ENCODE assay signal across 32 cellular contexts in the genomic region with DNA sequence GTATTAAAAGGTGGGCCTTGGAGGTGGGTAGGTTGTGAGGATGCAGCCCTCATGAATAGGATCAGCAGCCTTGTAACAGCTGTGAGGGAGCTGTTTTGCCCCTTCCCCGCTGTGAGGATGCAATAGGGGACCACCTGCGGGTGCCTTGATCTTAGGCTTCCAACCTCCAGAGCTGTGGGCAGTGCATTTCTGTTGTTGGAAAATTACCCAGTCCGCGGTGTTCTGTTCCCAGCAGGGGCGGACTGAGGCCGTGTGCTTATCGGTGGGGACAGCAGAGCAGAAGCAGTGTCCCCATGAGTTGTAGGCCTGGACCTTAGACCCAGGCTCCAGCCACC. TPM values are rescaled to one million over a fixed set of nuclear protein-coding genes. Genes with fewer than 3 reads are reported as not detected.
DNase-seq lines count a peak whose midpoint lies in the region; TF ChIP-seq lines count a peak whose summit lies in the region.
"Had no signal": no experiment of that assay in that cellular context is flagged by ENCODE, and none has a peak within 500 bp of the region (broad histone marks: within the 10 kb centered on the region; RNA-seq: fewer than 3 reads in every experiment).

No MANE protein-coding gene starts in this region.

- peaks cover 7% of the 10 kb centered on the region for H3K4me1 Mint-ChIP-seq in activated T-cell treated with anti-CD3 and anti-CD28 coated beads, Interleukin-2, amount 50 U/mL, for 24 hours (ENCODE audit: low read depth)
- H3K4me1 Mint-ChIP-seq in endodermal cell = peaks cover 32% of the 10 kb centered on the region
- H3K4me1 Mint-ChIP-seq: B cell had no signal

- no peak overlapping the region for H3K4me3 ChIP-seq in endodermal cell (ENCODE audit: low read length)
- H3K4me3 ChIP-seq: GM23248, HAP-1, K562, PC-9, SJCRH30 had no signal

- no peak overlapping the region for H3K4me3 Mint-ChIP-seq in activated T-cell treated with anti-CD3 and anti-CD28 coated beads, Interleukin-2, amount 50 U/mL, for 24 hours
- H3K4me3 Mint-ChIP-seq in endodermal cell = no peak overlapping the region
- H3K4me3 Mint-ChIP-seq: B cell; CD8-positive, alpha-beta T cell had no signal

- WGBS in endodermal cell (ENCODE audit: insufficient coverage in 1 of 2, insufficient read length in 1 of 2), 2 experiments = 78 to 89% methylated on average over 6 to 7 of the region's 7 CpGs

- TF ChIP-seq CTCF in endodermal cell (conservative IDR thresholded peaks at IDR 0.05) = no peak

- no peak for DNase-seq in activated T-cell treated with anti-CD3 and anti-CD28 coated beads, Interleukin-2, amount 50 U/mL, for 24 hours
- DNase-seq in activated T-cell treated with anti-CD3 and anti-CD28 coated beads for 4 hours = no peak
- DNase-seq in endodermal cell = peak; percentile 64
- DNase-seq in superior temporal gyrus (ENCODE audit: extremely low spot score) = peak; percentile 13
- no peak for DNase-seq in SW480 (ENCODE audit: low spot score)
- no peak for DNase-seq in activated CD4-positive, CD25-positive, alpha-beta regulatory T cell (lab: John Stamatoyannopoulos, UW)
- DNase-seq in GM19240 (ENCODE audit: insufficient read length, low spot score) = no peak
- DNase-seq: Caco-2; CD8-positive, alpha-beta T cell; DND-41; GM23248; Kasumi-1; NCI-H1092 treated with DMSO at 0.1 percent for 48 hours; NCI-H1436; NCI-H1930; NCI-H2107; NCI-H524; NCI-H82; NK-92 treated with Interleukin-12 subunit alpha and Interleukin-12 subunit beta, amount 100 ng/mL, for 24 hours; PC-9; SJCRH30 had no signal

- no peaks in the 10 kb centered on the region for H3K9me3 Mint-ChIP-seq in activated T-cell treated with anti-CD3 and anti-CD28 coated beads, Interleukin-2, amount 50 U/mL, for 24 hours
- H3K9me3 Mint-ChIP-seq in endodermal cell = no peaks in the 10 kb centered on the region
- H3K9me3 Mint-ChIP-seq: CD8-positive, alpha-beta T cell had no signal

- no peaks in the 10 kb centered on the region for H3K27me3 ChIP-seq in endodermal cell (ENCODE audit: control insufficient read depth, insufficient read depth, low read length, poor library complexity, severe bottlenecking)
- H3K27me3 ChIP-seq: SJCRH30 had no signal

- peak overlapping the region; percentile 6 for H3K27ac ChIP-seq in angular gyrus (ENCODE audit: low read depth, low read length)
- no peak overlapping the region for H3K27ac ChIP-seq in endodermal cell (ENCODE audit: low read depth, low read length)
- H3K27ac ChIP-seq: 22Rv1, C4-2B, GM23248, HL-60, PC-9, SJCRH30 had no signal

- H3K36me3 Mint-ChIP-seq in activated T-cell treated with anti-CD3 and anti-CD28 coated beads, Interleukin-2, amount 50 U/mL, for 24 hours (ENCODE audit: low read depth) = peaks cover 83% of the 10 kb centered on the region
- peaks cover 31% of the 10 kb centered on the region for H3K36me3 Mint-ChIP-seq in endodermal cell (ENCODE audit: low read depth)

- H3K27me3 Mint-ChIP-seq in activated T-cell treated with anti-CD3 and anti-CD28 coated beads, Interleukin-2, amount 50 U/mL, for 24 hours = no peaks in the 10 kb centered on the region
- H3K27me3 Mint-ChIP-seq in endodermal cell (ENCODE audit: insufficient read depth) = no peaks in the 10 kb centered on the region
- H3K27me3 Mint-ChIP-seq: B cell had no signal

- peaks cover 6% of the 10 kb centered on the region for H3K4me1 ChIP-seq in endodermal cell (ENCODE audit: control insufficient read depth, insufficient read depth, low read length)
- H3K4me1 ChIP-seq: Caco-2, HAP-1 had no signal

- no peak overlapping the region for H3K9ac ChIP-seq in endodermal cell (ENCODE audit: extremely low read depth, low read length, poor library complexity, severe bottlenecking)
- H3K9ac ChIP-seq: GM23248 had no signal

- peaks cover 26% of the 10 kb centered on the region for H3K36me3 ChIP-seq in endodermal cell (ENCODE audit: control insufficient read depth, insufficient read depth, low read length)

- H3K9me3 ChIP-seq in endodermal cell (ENCODE audit: control insufficient read depth, low read length) = no peaks in the 10 kb centered on the region
- H3K9me3 ChIP-seq: Caco-2, HAP-1, SJCRH30 had no signal

- H3K27ac Mint-ChIP-seq in activated T-cell treated with anti-CD3 and anti-CD28 coated beads, Interleukin-2, amount 50 U/mL, for 24 hours = peak overlapping the region; percentile 29
- peak overlapping the region; percentile 46 for H3K27ac Mint-ChIP-seq in endodermal cell
- H3K27ac Mint-ChIP-seq: B cell; CD8-positive, alpha-beta T cell had no signal

RNA-seq across cellular contexts. Expression of gene TEX29, which starts 54.8 kb away (rescaled TPM):
- under 1 TPM in 1 of 2 donors, not detected in 1; 0.69 TPM for total RNA-seq in endodermal cell
- polyA plus RNA-seq in endodermal cell (2013, experiment 1 of 2) = 0.43 TPM
- not detected for polyA plus RNA-seq in endodermal cell (2013, experiment 2 of 2)
- total RNA-seq: Caco-2, GM23248, HT-29, K562, M059J, PC-9, Right ventricle myocardium inferior, RPMI7951, SJCRH30 had no signal

Comparison
In these comparisons a context has a peak if more than half of its experiments do, and no peak if none do; other contexts are left out.
1. DNase-seq: peak in endodermal cell (single experiment) and superior temporal gyrus (single experiment); none in activated T-cell treated with anti-CD3 and anti-CD28 coated beads, Interleukin-2, amount 50 U/mL, for 24 hours (single experiment), activated T-cell treated with anti-CD3 and anti-CD28 coated beads for 4 hours (single experiment), SW480 (single experiment), activated CD4-positive, CD25-positive, alpha-beta regulatory T cell (0 of 4) and GM19240 (single experiment).